8 cellular contexts compared by ENCODE assay signal in genomic region chr7:92528958-92529264, GRCh38. TPM values are rescaled to one million over a fixed set of nuclear protein-coding genes. Genes with fewer than 3 reads are reported as not detected.
DNase-seq lines count a peak whose midpoint lies in the region; ATAC-seq and TF ChIP-seq lines count a peak whose summit lies in the region.

No MANE protein-coding gene starts in this region.

- H3K36me3 ChIP-seq in MG63, result peaks cover 19% of the 10 kb centered on the region

- peak overlapping the region; percentile 96 for H3K4me3 Mint-ChIP-seq in endothelial cell (ENCODE audit: unreplicated experiment)
- H3K4me3 Mint-ChIP-seq in progenitor cell of endocrine pancreas (ENCODE audit: low read depth), result peak overlapping the region; percentile 97

- ATAC-seq in GM19463 (IDR thresholded peaks at IDR 0.05; ENCODE audit: unreplicated experiment) (peak; percentile 1), HG03457 (IDR thresholded peaks at IDR 0.05; ENCODE audit: unreplicated experiment) (no peak)

- H3K27ac Mint-ChIP-seq in endothelial cell (ENCODE audit: unreplicated experiment), result peak overlapping the region; percentile 99
- H3K27ac Mint-ChIP-seq in progenitor cell of endocrine pancreas, result peak overlapping the region; percentile 100

- no peaks in the 10 kb centered on the region for H3K9me3 ChIP-seq in MG63

- H3K9me3 Mint-ChIP-seq in endothelial cell (ENCODE audit: unreplicated experiment) (no peaks in the 10 kb centered on the region), progenitor cell of endocrine pancreas (ENCODE audit: low read depth) (no peaks in the 10 kb centered on the region)

- H3K36me3 Mint-ChIP-seq in endothelial cell (ENCODE audit: low read depth, unreplicated experiment) (peaks cover 27% of the 10 kb centered on the region), progenitor cell of endocrine pancreas (ENCODE audit: insufficient read depth) (peaks cover 9% of the 10 kb centered on the region)

- no peak for DNase-seq in MG63
- DNase-seq in endothelial cell (ENCODE audit: low spot score), result no peak
- DNase-seq in progenitor cell of endocrine pancreas (ENCODE audit: low spot score, unreplicated experiment), result no peak
- no peak for DNase-seq in epidermal melanocyte (ENCODE audit: insufficient read length, low spot score)
- no peak for DNase-seq in NK-92 (lab: John Stamatoyannopoulos, UW; ENCODE audit: unreplicated experiment)
- DNase-seq in NCI-H748 (lab: John Stamatoyannopoulos, UW; ENCODE audit: unreplicated experiment), result no peak

- TF ChIP-seq CTCF in endothelial cell (IDR thresholded peaks at IDR 0.05; ENCODE audit: unreplicated experiment) (no peak), progenitor cell of endocrine pancreas (IDR thresholded peaks at IDR 0.05; ENCODE audit: unreplicated experiment) (no peak)

- H3K27me3 ChIP-seq in MG63, result no peaks in the 10 kb centered on the region

- H3K4me3 ChIP-seq in MG63, result peak overlapping the region; percentile 89

- H3K27me3 Mint-ChIP-seq in endothelial cell (ENCODE audit: unreplicated experiment) (peaks cover 4% of the 10 kb centered on the region), progenitor cell of endocrine pancreas (no peaks in the 10 kb centered on the region)

- H3K4me1 Mint-ChIP-seq in endothelial cell (ENCODE audit: unreplicated experiment) (peaks cover 18% of the 10 kb centered on the region), progenitor cell of endocrine pancreas (ENCODE audit: low read depth) (peaks cover 19% of the 10 kb centered on the region)

RNA-seq across cellular contexts. Expression of gene RBM48, which starts 0.3 kb away (rescaled TPM):
- 1.8 and 2.0 TPM in 2 replicates for total RNA-seq in MG63 (2014; rRNA removed; shearing (Covaris generic); ENCODE audit: low replicate concordance)
- total RNA-seq in endothelial cell (ENCODE audit: unreplicated experiment) (17.3 TPM), progenitor cell of endocrine pancreas (14.8 and 16.7 TPM in 2 replicates)

RNA-seq across cellular contexts. Expression of gene PEX1, which starts 0.6 kb away (rescaled TPM):
- 2.6 and 4.3 TPM in 2 replicates for total RNA-seq in MG63 (2014; rRNA removed; shearing (Covaris generic); ENCODE audit: low replicate concordance)
- total RNA-seq in endothelial cell (ENCODE audit: unreplicated experiment) (20.3 TPM), progenitor cell of endocrine pancreas (26.8 TPM in 2 replicates)

RNA-seq across cellular contexts. Expression of gene ERVW-1, which starts 51.2 kb away (rescaled TPM):
- not detected in 2 replicates for total RNA-seq in MG63 (2014; rRNA removed; shearing (Covaris generic); ENCODE audit: low replicate concordance)
- total RNA-seq in endothelial cell (ENCODE audit: unreplicated experiment) (not detected), progenitor cell of endocrine pancreas (not detected in 2 replicates)
